8 cellular contexts compared by ENCODE assay signal in genomic region chr18:2846638-2847340, GRCh38. TPM values are rescaled to one million over a fixed set of nuclear protein-coding genes. Genes with fewer than 3 reads are reported as not detected.
DNase-seq lines count a peak whose midpoint lies in the region; ATAC-seq, FAIRE-seq and TF ChIP-seq lines count a peak whose summit lies in the region.

Gene EMILIN2, plus strand, starts transcription at chr18:2847006. Its CDS starts 183 bp downstream, at chr18:2847189.

- CTCF ChIA-PET in K562 (lab: Yijun Ruan, JAX; ENCODE audit: low intra/inter-chr PET ratio) = no interaction called here

- H3K9me3 ChIP-seq in BE2C (no peaks in the 10 kb centered on the region), SJSA1 (replicated peaks) (no peaks in the 10 kb centered on the region; the same call in 1 of the 2 replicates), K562 (replicated peaks; ENCODE audit: control insufficient read depth, insufficient read depth, low read depth, low read length) (no peaks in the 10 kb centered on the region)

- peak within 1 kb of the TSS; percentile 66 for H3K4me2 ChIP-seq in K562 (ENCODE audit: insufficient read depth, low read length)

- H3K9me1 ChIP-seq in K562 (ENCODE audit: control insufficient read depth, insufficient read depth, low read length) = no peaks in the 10 kb centered on the region

- DNase-seq in BE2C (no peak), SJSA1 (ENCODE audit: low read depth in 1 of 2, low spot score in 2 of 2) (peak; percentile 49 to 56), K562 (ENCODE audit: extremely low read depth in 1 of 4, low spot score in 3 of 4) (peak; percentile 47 to 72 (median 64)), islet precursor cell (peak; percentile 91), MV-4-11 (lab: John Stamatoyannopoulos, UW) (no peak)
- peak; percentile 30 to 36 for DNase-seq in stimulated activated CD4-positive, alpha-beta T cell treated with anti-CD3 and anti-CD28 coated beads, Interleukin-2, amount 100 ng/mL, for 48 hours

- peak; percentile 45 for ATAC-seq in GM21786 (IDR thresholded peaks at IDR 0.05; ENCODE audit: unreplicated experiment)
- peak; percentile 36 for ATAC-seq in K562
- no peak for ATAC-seq in HG02973 (IDR thresholded peaks at IDR 0.05; ENCODE audit: unreplicated experiment)

- intact Hi-C loops in K562 (cut with micrococcal nuclease) = no loop called here

- no peak for FAIRE-seq in K562 (lab: Jason Lieb, UNC)

- TF ChIP-seq POLR2A in K562 (conservative IDR thresholded peaks at IDR 0.05) = no peak

- H2AFZ ChIP-seq in K562 (ENCODE audit: low read depth, low read length) = peak within 1 kb of the TSS; percentile 85

- H3K4me3 ChIP-seq in BE2C (ENCODE audit: low read depth, low read length) (peak within 1 kb of the TSS; percentile 23), SJSA1 (peak within 1 kb of the TSS; percentile 34), K562 (peak within 1 kb of the TSS; percentile 23)

- H3K79me2 ChIP-seq in K562 (ENCODE audit: control insufficient read depth, insufficient read depth, low read length) = no peaks in the 10 kb centered on the region

- H3K9ac ChIP-seq in K562 (ENCODE audit: insufficient read depth in 1 of 2, low read depth in 2 of 2, low read length in 2 of 2) = peak within 1 kb of the TSS; percentile 12 to 84; a peak in 3 of 4 replicates

- no peak for TF ChIP-seq RAD21 in K562 (CRISPR knock-in tag; conservative IDR thresholded peaks at IDR 0.05 in 1 of 2, IDR thresholded peaks at IDR 0.05 in 1 of 2)

- TF ChIP-seq CTCF in BE2C (IDR thresholded peaks at IDR 0.05; ENCODE audit: low read depth, low read length) (no peak), K562 (IDR thresholded peaks at IDR 0.05 in 2 of 3, conservative IDR thresholded peaks at IDR 0.05 in 1 of 3; ENCODE audit: insufficient read depth in 2 of 3, low read depth in 1 of 3, low read length in 3 of 3) (no peak)

- H3K4me1 ChIP-seq in BE2C (no peaks in the 10 kb centered on the region), SJSA1 (replicated peaks) (peaks cover 22% of the 10 kb centered on the region), K562 (replicated peaks in 1 of 2; ENCODE audit: control insufficient read depth in 2 of 2, insufficient read depth in 2 of 2, low read length in 2 of 2) (peaks cover 24 to 31% of the 10 kb centered on the region in 2 experiments)

- peaks cover 45% of the 10 kb centered on the region for H3K27me3 ChIP-seq in BE2C
- peaks cover 56% of the 10 kb centered on the region for H3K27me3 ChIP-seq in SJSA1 (replicated peaks)
- H3K27me3 ChIP-seq in K562 (ENCODE audit: control insufficient read depth in 2 of 2, insufficient read depth in 2 of 2, low read length in 2 of 2) = peaks cover 27 to 32% of the 10 kb centered on the region in 2 experiments

- H3K36me3 ChIP-seq in BE2C (no peaks in the 10 kb centered on the region), SJSA1 (no peaks in the 10 kb centered on the region), K562 (ENCODE audit: control insufficient read depth, insufficient read depth, low read length) (no peaks in the 10 kb centered on the region)

- H4K20me1 ChIP-seq in K562 (replicated peaks; ENCODE audit: control insufficient read depth, insufficient read depth, low read length) = no peaks in the 10 kb centered on the region; the same call in 1 of the 2 replicates

- in situ Hi-C loops in K562 (cut with MboI) = no loop called here

- 1% methylated on average over 64 of the region's 82 CpGs for WGBS in K562 (ENCODE audit: insufficient coverage, low coverage, missing lambda C conversion rate)

- no peak within 1 kb of the TSS for H3K27ac ChIP-seq in SJSA1
- H3K27ac ChIP-seq in K562 (ENCODE audit: extremely low read depth, low read depth, low read length) = no peak within 1 kb of the TSS

- no TSS peak for BruUV-seq in K562 (replicated peaks; lab: Mats Ljungman, UMichigan)

- POLR2A ChIA-PET in K562 (lab: Yijun Ruan, JAX) = interaction anchor here (1.8 kb wide), 1 partner anchor 18 kb away, joined by 4 read pairs; no protein-coding TSS in a partner anchor

- TF ChIP-seq EP300 in K562 (IDR thresholded peaks at IDR 0.05; ENCODE audit: low read length) = no peak

TF ChIP-seq in K562, 482 proteins besides CTCF, POLR2A, EP300 and RAD21 (continues in another document):
- TF ChIP-seq DMBX1 (CRISPR knock-in tag; IDR thresholded peaks at IDR 0.05; ENCODE audit: borderline replicate concordance) (no peak), CHAMP1 (IDR thresholded peaks at IDR 0.05) (no peak), KLF10 (CRISPR knock-in tag; IDR thresholded peaks at IDR 0.05) (no peak), NCOA6 (IDR thresholded peaks at IDR 0.05) (peak; percentile 69), NCOA1 (IDR thresholded peaks at IDR 0.05; ENCODE audit: low read depth) (no peak), ZSCAN32 (CRISPR knock-in tag; IDR thresholded peaks at IDR 0.05) (no peak), MAFK (IDR thresholded peaks at IDR 0.05; ENCODE audit: low read length) (no peak), ZNF764 (CRISPR knock-in tag; IDR thresholded peaks at IDR 0.05; ENCODE audit: low read depth) (no peak), TRIM24 (IDR thresholded peaks at IDR 0.05) (0 out of 4 replicates have a peak, but pooled peaks of 1 of the 2 experiments have one; percentile 35), SMARCA4 (IDR thresholded peaks at IDR 0.05) (no peak), POLR2AphosphoS5 (IDR thresholded peaks at IDR 0.05; ENCODE audit: control insufficient read depth, insufficient read depth, low read depth, low read length) (no peak), STAG1 (CRISPR knock-in tag; IDR thresholded peaks at IDR 0.05; ENCODE audit: borderline replicate concordance) (no peak), ZNF699 (CRISPR knock-in tag; IDR thresholded peaks at IDR 0.05; ENCODE audit: insufficient replicate concordance) (no peak), KDM5B (IDR thresholded peaks at IDR 0.05; ENCODE audit: insufficient replicate concordance, low read depth, low read length) (peak; percentile 23), MECOM (CRISPR knock-in tag; IDR thresholded peaks at IDR 0.05) (no peak), FOSL1 (tag; conservative IDR thresholded peaks at IDR 0.05) (peak; percentile 50; the same call in 1 of the 2 replicates), ARID2 (IDR thresholded peaks at IDR 0.05) (no peak), BHLHE40 (IDR thresholded peaks at IDR 0.05; ENCODE audit: low read length) (peak; percentile 35; the same call in 1 of the 2 replicates), SMAD2 (IDR thresholded peaks at IDR 0.05; ENCODE audit: low read depth, low read length) (no peak), COPS2 (conservative IDR thresholded peaks at IDR 0.05) (no peak), MAX (CRISPR knock-in tag; IDR thresholded peaks at IDR 0.05) (0 out of 2 replicates have a peak, but pooled peaks have one; percentile 18), NR2F6 (CRISPR knock-in tag; IDR thresholded peaks at IDR 0.05) (no peak), CBX2 (IDR thresholded peaks at IDR 0.05; ENCODE audit: insufficient read depth, low read length, poor library complexity, severe bottlenecking) (no peak), PHB (CRISPR knock-in tag; IDR thresholded peaks at IDR 0.05) (no peak), NFIC (IDR thresholded peaks at IDR 0.05) (peak; percentile 38), ZNF583 (CRISPR knock-in tag; IDR thresholded peaks at IDR 0.05) (no peak)

RNA-seq across cellular contexts. Expression of gene EMILIN2, which starts in this region (rescaled TPM):
- polyA plus RNA-seq in BE2C (2012; ENCODE audit: insufficient read depth, insufficient read length, low read depth) = 18.6 TPM
- total RNA-seq in SJSA1 (2014; rRNA removed; shearing (Covaris generic)) = 22.7 and 28.9 TPM in 2 replicates
- total RNA-seq in K562 (2011; cell fraction: chromatin; rRNA removed; ENCODE audit: low replicate concordance) = 0.76 and 1.1 TPM in 2 replicates
- 0.79 and 0.83 TPM in 2 replicates for total RNA-seq in K562 (2011; cell fraction: nucleolus; rRNA removed)
- 0.69 and 0.88 TPM in 2 replicates for total RNA-seq in K562 (2011; cell fraction: nucleoplasm; rRNA removed)
- total RNA-seq in K562 (2014; rRNA removed) (0.32 and 0.37 TPM in 2 replicates), K562 (2014; rRNA removed; fragmentation: Illumina TruSeq; extraction: Trizol) (0.11 and 0.16 TPM in 2 replicates), K562 (2015; rRNA removed; fragmentation: Illumina TruSeq; extraction: Trizol) (0.07 and 0.11 TPM in 2 replicates), K562 (2021) (0.34 and 0.40 TPM in 2 replicates)
- polyA plus RNA-seq in K562 (2011; rRNA removed) (0.25 and 0.35 TPM in 2 replicates), K562 (2014; fragmentation: Illumina TruSeq; extraction: Trizol) (0.19 and 0.24 TPM in 2 replicates), K562 (2014; fragmentation: Nextera tagmentation; extraction: Ambion mirVana) (under 1 TPM; 0.01 to 0.03 TPM), K562 (2014; rRNA removed) (0.20 and 0.40 TPM in 2 replicates)
- 0.44 and 0.69 TPM in 2 replicates for polyA plus RNA-seq in K562 (2011; cell fraction: cytosol; rRNA removed)
- 0.43 and 0.48 TPM in 2 replicates for polyA plus RNA-seq in K562 (2011; cell fraction: nucleus; rRNA removed)
- 0.21 and 0.26 TPM in 2 replicates for polyA plus RNA-seq in K562 (2012)
- polyA minus RNA-seq in K562 (2011; rRNA and poly(A)+ RNA removed) = 0.63 and 1.0 TPM in 2 replicates
- 0.38 and 0.91 TPM in 2 replicates for polyA minus RNA-seq in K562 (2011; cell fraction: cytosol; rRNA and poly(A)+ RNA removed)
- polyA minus RNA-seq in K562 (2011; cell fraction: nucleus; rRNA and poly(A)+ RNA removed) = 0.13 and 0.78 TPM in 2 replicates

Comparison
In these comparisons a context has a peak if more than half of its experiments do, and no peak if none do; other contexts are left out.
1. RNA of gene EMILIN2 (total RNA-seq): 22.7 to 28.9 TPM in SJSA1; 0.07 to 1.1 TPM in K562; every median in the first group is over 10 times any median in the second.
2. DNase-seq: peak in SJSA1 (2 of 2), K562 (4 of 4), islet precursor cell (single experiment) and stimulated activated CD4-positive, alpha-beta T cell treated with anti-CD3 and anti-CD28 coated beads, Interleukin-2, amount 100 ng/mL, for 48 hours (2 of 2); none in BE2C (single experiment) and MV-4-11 (single experiment).
3. Peak in every context shown above with its lines, with median percentiles within 50 percentile points of each other: H3K4me3 ChIP-seq.